In genomic region chr17:6109541-6109940, GRCh38 we compare ENCODE assay signal across 20 cellular contexts. TPM values are rescaled to one million over a fixed set of nuclear protein-coding genes. Genes with fewer than 3 reads are reported as not detected.
"Had no signal": no experiment of that assay in that cellular context is flagged by ENCODE, and none has a peak within 500 bp of the region (broad histone marks: within the 10 kb centered on the region; RNA-seq: fewer than 3 reads in every experiment).

No MANE protein-coding gene starts in this region.

- H3K27ac ChIP-seq: left lung, lower lobe of right lung, ovary, right atrium auricular region, right lobe of liver, stomach, testis, thyroid gland, uterus had no signal

- H3K27me3 ChIP-seq: left lung, ovary, right atrium auricular region, right lobe of liver, stomach, testis, thyroid gland, uterus had no signal

- DNase-seq: hypothalamus; immature natural killer cell; left cardiac atrium; left lung; lower lobe of right lung; mammary epithelial cell; mesenchymal stem cell; naive thymus-derived CD4-positive, alpha-beta T cell; ovary; right lobe of liver; stimulated activated CD4-positive, alpha-beta T cell treated with anti-CD3 and anti-CD28 coated beads, Interleukin-12 subunit alpha, Interleukin-12 subunit beta, amount 100 ng/mL, for 4 hours; stimulated activated CD4-positive, alpha-beta T cell treated with anti-CD3 and anti-CD28 coated beads, Interleukin-2, amount 100 ng/mL, for 24 hours; stimulated activated CD4-positive, alpha-beta T cell treated with anti-CD3 and anti-CD28 coated beads, Interleukin-4, amount 100 ng/mL, for 1 hour; stomach; testis; thyroid gland; trophoblast cell; uterus had no signal

- H3K4me1 ChIP-seq: left lung, lower lobe of right lung, right atrium auricular region, right lobe of liver, stomach, testis, thyroid gland, uterus had no signal

- H3K9me3 ChIP-seq: lower lobe of right lung, ovary, right atrium auricular region, right lobe of liver, stomach, testis, thyroid gland, uterus had no signal

- H3K36me3 ChIP-seq: left lung, lower lobe of right lung, ovary, right atrium auricular region, right lobe of liver, thyroid gland, uterus had no signal

- ATAC-seq: left cardiac atrium; left lung; lower lobe of right lung; naive thymus-derived CD4-positive, alpha-beta T cell; right lobe of liver had no signal

- H3K4me3 ChIP-seq: left lung, lower lobe of right lung, ovary, right atrium auricular region, right lobe of liver, smooth muscle cell, stomach, testis, thyroid gland, uterus had no signal

RNA-seq across cellular contexts. Expression of gene WSCD1, which starts 39.4 kb away (rescaled TPM):
- total RNA-seq: mammary epithelial cell had no signal
